25 cellular contexts compared by ENCODE assay signal in the genomic region with DNA sequence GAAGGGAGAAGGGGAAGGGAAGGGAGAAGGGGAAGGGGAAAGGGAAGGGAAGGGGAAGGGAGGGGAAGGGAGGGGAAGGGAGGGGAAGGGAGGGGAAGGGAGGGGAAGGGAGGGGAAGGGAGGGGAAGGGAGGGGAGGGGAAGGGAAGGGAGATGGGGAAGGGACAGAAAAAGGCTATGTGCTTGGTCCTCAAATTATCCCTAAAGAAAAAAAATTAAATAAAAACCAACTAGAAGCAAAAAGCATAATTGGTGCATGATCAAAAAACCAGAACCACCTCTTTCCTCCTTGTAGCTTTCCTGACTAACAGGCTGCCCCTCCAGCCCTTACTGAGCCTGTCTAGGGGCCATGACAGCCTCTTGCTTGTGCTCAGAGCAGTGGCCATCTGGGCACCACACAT.
"Had no signal": no experiment of that assay in that cellular context is flagged by ENCODE, and none has a peak within 500 bp of the region (broad histone marks: within the 10 kb centered on the region; RNA-seq: fewer than 3 reads in every experiment).

No MANE protein-coding gene starts in this region.

- H3K9me3 Mint-ChIP-seq: effector memory CD8-positive, alpha-beta T cell; nephron; stimulated activated naive B cell treated with anti-CD40 and anti-IgM and Interleukin-4, amounts not matched to agents 10 μg/mL and 1 μg/mL and 100 μg/mL, for 72 hours; stimulated activated naive CD8-positive, alpha-beta T cell treated with anti-CD3 and anti-CD28 coated beads, Interleukin-15, Interleukin-2, amounts not matched to agents 100 ng/mL and 50 ng/mL, for 24 hours had no signal

- H3K36me3 ChIP-seq: esophagus squamous epithelium, heart right ventricle, left lung, spleen, thoracic aorta, tibial nerve, upper lobe of right lung, uterus had no signal

- DNase-seq: cortex of kidney; effector memory CD8-positive, alpha-beta T cell; erythroblast; esophagus squamous epithelium; foreskin melanocyte; glutamatergic neuron; heart right ventricle; hippocampal formation; left cardiac atrium; left lung; mesendoderm; midbrain; naive thymus-derived CD4-positive, alpha-beta T cell; psoas muscle; right cardiac atrium; spleen; stimulated activated CD4-positive, alpha-beta T cell treated with anti-CD3 and anti-CD28 coated beads, Interleukin-4, amount 100 ng/mL, for 4 hours; stimulated activated naive B cell treated with anti-CD40 and anti-IgM and Interleukin-4, amounts not matched to agents 10 μg/mL and 1 μg/mL and 100 μg/mL, for 72 hours; upper lobe of right lung; uterus had no signal

- H3K36me3 Mint-ChIP-seq: naive thymus-derived CD4-positive, alpha-beta T cell; stimulated activated naive B cell treated with anti-CD40 and anti-IgM and Interleukin-4, amounts not matched to agents 10 μg/mL and 1 μg/mL and 100 μg/mL, for 72 hours had no signal

- H3K4me3 Mint-ChIP-seq: effector memory CD8-positive, alpha-beta T cell; naive thymus-derived CD4-positive, alpha-beta T cell; nephron; stimulated activated naive B cell treated with anti-CD40 and anti-IgM and Interleukin-4, amounts not matched to agents 10 μg/mL and 1 μg/mL and 100 μg/mL, for 72 hours; stimulated activated naive CD8-positive, alpha-beta T cell treated with anti-CD3 and anti-CD28 coated beads, Interleukin-15, Interleukin-2, amounts not matched to agents 100 ng/mL and 50 ng/mL, for 24 hours had no signal

- H3K27ac ChIP-seq: heart right ventricle, left lung, psoas muscle, spleen, thoracic aorta, tibial nerve, upper lobe of right lung had no signal

- H3K27me3 ChIP-seq: esophagus squamous epithelium, left lung, tibial nerve, upper lobe of right lung, uterus had no signal

- H3K27me3 Mint-ChIP-seq: effector memory CD8-positive, alpha-beta T cell; stimulated activated naive B cell treated with anti-CD40 and anti-IgM and Interleukin-4, amounts not matched to agents 10 μg/mL and 1 μg/mL and 100 μg/mL, for 72 hours; stimulated activated naive CD8-positive, alpha-beta T cell treated with anti-CD3 and anti-CD28 coated beads, Interleukin-15, Interleukin-2, amounts not matched to agents 100 ng/mL and 50 ng/mL, for 24 hours had no signal

- H3K27ac Mint-ChIP-seq: effector memory CD8-positive, alpha-beta T cell; naive thymus-derived CD4-positive, alpha-beta T cell; stimulated activated naive B cell treated with anti-CD40 and anti-IgM and Interleukin-4, amounts not matched to agents 10 μg/mL and 1 μg/mL and 100 μg/mL, for 72 hours; stimulated activated naive CD8-positive, alpha-beta T cell treated with anti-CD3 and anti-CD28 coated beads, Interleukin-15, Interleukin-2, amounts not matched to agents 100 ng/mL and 50 ng/mL, for 24 hours had no signal

- ATAC-seq: effector memory CD8-positive, alpha-beta T cell; heart right ventricle; left cardiac atrium; left lung; naive thymus-derived CD4-positive, alpha-beta T cell; psoas muscle; stimulated activated naive B cell treated with anti-CD40 and anti-IgM and Interleukin-4, amounts not matched to agents 10 μg/mL and 1 μg/mL and 100 μg/mL, for 72 hours; upper lobe of right lung had no signal

- H3K4me3 ChIP-seq: esophagus squamous epithelium, heart right ventricle, left lung, psoas muscle, skin epidermis, spleen, thoracic aorta, tibial nerve, upper lobe of right lung, uterus had no signal

- H3K4me1 ChIP-seq: heart right ventricle, left lung, psoas muscle, spleen, tibial nerve, upper lobe of right lung, uterus had no signal

- H3K4me1 Mint-ChIP-seq: naive thymus-derived CD4-positive, alpha-beta T cell; stimulated activated naive B cell treated with anti-CD40 and anti-IgM and Interleukin-4, amounts not matched to agents 10 μg/mL and 1 μg/mL and 100 μg/mL, for 72 hours had no signal
